Comparison of ENCODE assay signal across 1 cellular context in the genomic region with DNA sequence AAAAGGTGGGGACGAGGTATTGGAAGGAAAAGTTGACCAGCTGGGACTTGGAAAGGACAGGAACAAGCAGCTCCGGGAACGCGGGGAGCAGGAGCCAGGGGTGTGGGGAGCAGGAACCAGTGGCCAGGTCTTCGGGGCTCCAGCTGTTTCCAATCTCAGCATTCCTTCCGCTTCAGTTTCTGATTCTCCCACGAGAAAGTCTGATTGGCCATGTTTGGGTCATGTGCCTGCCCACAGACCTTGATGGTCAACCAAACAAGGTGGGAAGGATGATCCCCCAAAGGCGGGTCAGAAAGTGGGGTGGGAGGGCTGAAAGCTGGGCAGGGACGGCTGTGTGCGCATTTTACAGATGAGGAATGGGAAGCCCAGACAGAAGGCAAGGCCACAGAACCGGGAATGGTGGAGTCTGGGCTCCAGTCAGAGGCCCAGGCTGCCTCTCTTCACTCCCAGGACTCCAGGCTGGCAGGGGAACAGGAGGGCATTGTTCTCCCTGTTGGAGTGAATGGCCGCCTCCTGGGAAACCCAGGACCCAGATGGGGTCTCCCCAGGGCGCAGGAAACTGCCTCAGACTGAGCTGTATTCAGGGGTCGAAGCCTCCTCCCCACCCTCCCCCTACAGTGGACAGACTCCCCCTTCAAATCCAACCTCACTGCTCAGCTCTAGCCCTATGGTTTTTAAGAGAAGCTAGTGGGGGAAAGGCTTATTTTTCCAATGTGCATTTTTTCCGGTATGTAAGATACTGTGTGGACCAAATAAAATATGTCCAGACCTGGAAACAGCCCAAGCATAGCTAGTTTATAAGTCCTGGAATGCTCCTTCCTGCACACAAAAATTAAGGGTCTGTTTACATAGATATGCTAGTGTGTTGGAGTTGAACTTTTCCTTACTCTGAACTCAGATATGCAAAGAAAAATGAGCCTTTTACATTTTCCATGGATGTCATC.
A peak's percentile ranks its signal among the peaks of the same experiment; 100 is the strongest.
TF ChIP-seq lines count a peak whose summit lies in the region.

No MANE protein-coding gene starts in this region.

TF ChIP-seq in HepG2, 621 proteins besides CTCF, POLR2A, EP300 and RAD21 (continued from another document and continues in another):
- TF ChIP-seq, protein P1, sequence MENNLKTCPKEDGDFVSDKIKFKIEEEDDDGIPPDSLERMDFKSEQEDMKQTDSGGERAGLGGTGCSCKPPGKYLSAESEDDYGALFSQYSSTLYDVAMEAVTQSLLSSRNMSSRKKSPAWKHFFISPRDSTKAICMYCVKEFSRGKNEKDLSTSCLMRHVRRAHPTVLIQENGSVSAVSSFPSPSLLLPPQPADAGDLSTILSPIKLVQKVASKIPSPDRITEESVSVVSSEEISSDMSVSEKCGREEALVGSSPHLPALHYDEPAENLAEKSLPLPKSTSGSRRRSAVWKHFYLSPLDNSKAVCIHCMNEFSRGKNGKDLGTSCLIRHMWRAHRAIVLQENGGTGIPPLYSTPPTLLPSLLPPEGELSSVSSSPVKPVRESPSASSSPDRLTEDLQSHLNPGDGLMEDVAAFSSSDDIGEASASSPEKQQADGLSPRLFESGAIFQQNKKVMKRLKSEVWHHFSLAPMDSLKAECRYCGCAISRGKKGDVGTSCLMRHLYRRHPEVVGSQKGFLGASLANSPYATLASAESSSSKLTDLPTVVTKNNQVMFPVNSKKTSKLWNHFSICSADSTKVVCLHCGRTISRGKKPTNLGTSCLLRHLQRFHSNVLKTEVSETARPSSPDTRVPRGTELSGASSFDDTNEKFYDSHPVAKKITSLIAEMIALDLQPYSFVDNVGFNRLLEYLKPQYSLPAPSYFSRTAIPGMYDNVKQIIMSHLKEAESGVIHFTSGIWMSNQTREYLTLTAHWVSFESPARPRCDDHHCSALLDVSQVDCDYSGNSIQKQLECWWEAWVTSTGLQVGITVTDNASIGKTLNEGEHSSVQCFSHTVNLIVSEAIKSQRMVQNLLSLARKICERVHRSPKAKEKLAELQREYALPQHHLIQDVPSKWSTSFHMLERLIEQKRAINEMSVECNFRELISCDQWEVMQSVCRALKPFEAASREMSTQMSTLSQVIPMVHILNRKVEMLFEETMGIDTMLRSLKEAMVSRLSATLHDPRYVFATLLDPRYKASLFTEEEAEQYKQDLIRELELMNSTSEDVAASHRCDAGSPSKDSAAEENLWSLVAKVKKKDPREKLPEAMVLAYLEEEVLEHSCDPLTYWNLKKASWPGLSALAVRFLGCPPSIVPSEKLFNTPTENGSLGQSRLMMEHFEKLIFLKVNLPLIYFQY (CRISPR knock-in tag; IDR thresholded peaks at IDR 0.05; ENCODE audit: borderline replicate concordance), result no peak
- TF ChIP-seq, protein P2, sequence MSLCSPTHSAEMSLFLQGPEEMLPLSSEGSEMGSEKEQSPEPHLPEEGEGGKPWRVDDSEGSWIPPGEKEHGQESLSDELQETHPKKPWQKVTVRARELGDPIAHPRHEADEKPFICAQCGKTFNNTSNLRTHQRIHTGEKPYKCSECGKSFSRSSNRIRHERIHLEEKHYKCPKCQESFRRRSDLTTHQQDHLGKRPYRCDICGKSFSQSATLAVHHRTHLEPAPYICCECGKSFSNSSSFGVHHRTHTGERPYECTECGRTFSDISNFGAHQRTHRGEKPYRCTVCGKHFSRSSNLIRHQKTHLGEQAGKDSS (CRISPR knock-in tag; IDR thresholded peaks at IDR 0.05; ENCODE audit: borderline replicate concordance, low read depth), result no peak
- TF ChIP-seq ZNF124 (CRISPR knock-in tag; IDR thresholded peaks at IDR 0.05) (no peak), WIZ (CRISPR knock-in tag; IDR thresholded peaks at IDR 0.05) (no peak), SOX13 (IDR thresholded peaks at IDR 0.05) (no peak), SOX13 (CRISPR knock-in tag; conservative IDR thresholded peaks at IDR 0.05 in 1 of 2, IDR thresholded peaks at IDR 0.05 in 1 of 2) (no peak; a peak in 1 of 4 replicates), ZNF841 (CRISPR knock-in tag; IDR thresholded peaks at IDR 0.05; ENCODE audit: borderline replicate concordance) (no peak), ZNF747 (CRISPR knock-in tag; IDR thresholded peaks at IDR 0.05; ENCODE audit: borderline replicate concordance) (no peak; the same call in 1 of the 2 replicates), ETV5 (CRISPR knock-in tag; IDR thresholded peaks at IDR 0.05; ENCODE audit: borderline replicate concordance) (no peak), SKI (IDR thresholded peaks at IDR 0.05; ENCODE audit: partially characterized antibody) (no peak), CHD4 (IDR thresholded peaks at IDR 0.05; ENCODE audit: borderline replicate concordance, low read length) (no peak), GABPB1 (CRISPR knock-in tag; IDR thresholded peaks at IDR 0.05) (no peak), BRD4 (CRISPR knock-in tag; IDR thresholded peaks at IDR 0.05) (no peak), NCOR1 (IDR thresholded peaks at IDR 0.05; ENCODE audit: borderline replicate concordance, low read length) (no peak), STAT5B (CRISPR knock-in tag; IDR thresholded peaks at IDR 0.05) (no peak), ZNF136 (CRISPR knock-in tag; IDR thresholded peaks at IDR 0.05; ENCODE audit: low read depth) (0 out of 2 replicates have a peak, but pooled peaks have one; percentile 52), ZNF598 (CRISPR knock-in tag; IDR thresholded peaks at IDR 0.05; ENCODE audit: borderline replicate concordance) (no peak), RXRA (CRISPR knock-in tag; IDR thresholded peaks at IDR 0.05) (peak; percentile 46; the same call in 1 of the 2 replicates), KDM4B (CRISPR knock-in tag; IDR thresholded peaks at IDR 0.05) (no peak), NFE2 (CRISPR knock-in tag; IDR thresholded peaks at IDR 0.05) (no peak), FOXA1 (IDR thresholded peaks at IDR 0.05) (no peak), FOXA1 (CRISPR knock-in tag; IDR thresholded peaks at IDR 0.05) (no peak), HNRNPL (IDR thresholded peaks at IDR 0.05; ENCODE audit: low read depth, low read length) (peak; percentile 45; the same call in 1 of the 2 replicates), MZF1 (CRISPR knock-in tag; IDR thresholded peaks at IDR 0.05; ENCODE audit: borderline replicate concordance) (no peak), GLI4 (CRISPR knock-in tag; IDR thresholded peaks at IDR 0.05; ENCODE audit: borderline replicate concordance) (no peak), MAFF (IDR thresholded peaks at IDR 0.05; ENCODE audit: low read depth, low read length) (no peak), ZNF672 (CRISPR knock-in tag; IDR thresholded peaks at IDR 0.05) (no peak), REXO4 (CRISPR knock-in tag; IDR thresholded peaks at IDR 0.05; ENCODE audit: borderline replicate concordance) (no peak), ZNF75D (CRISPR knock-in tag; IDR thresholded peaks at IDR 0.05; ENCODE audit: borderline replicate concordance) (no peak), CCAR2 (optimal IDR thresholded peaks at IDR 0.05; ENCODE audit: low read depth, low read length) (no peak), CREB1 (IDR thresholded peaks at IDR 0.05) (no peak), CREB1 (CRISPR knock-in tag; IDR thresholded peaks at IDR 0.05) (no peak), PHB2 (IDR thresholded peaks at IDR 0.05; ENCODE audit: partially characterized antibody) (no peak), YEATS4 (CRISPR knock-in tag; IDR thresholded peaks at IDR 0.05; ENCODE audit: borderline replicate concordance) (no peak)
- TF ChIP-seq, protein P3, sequence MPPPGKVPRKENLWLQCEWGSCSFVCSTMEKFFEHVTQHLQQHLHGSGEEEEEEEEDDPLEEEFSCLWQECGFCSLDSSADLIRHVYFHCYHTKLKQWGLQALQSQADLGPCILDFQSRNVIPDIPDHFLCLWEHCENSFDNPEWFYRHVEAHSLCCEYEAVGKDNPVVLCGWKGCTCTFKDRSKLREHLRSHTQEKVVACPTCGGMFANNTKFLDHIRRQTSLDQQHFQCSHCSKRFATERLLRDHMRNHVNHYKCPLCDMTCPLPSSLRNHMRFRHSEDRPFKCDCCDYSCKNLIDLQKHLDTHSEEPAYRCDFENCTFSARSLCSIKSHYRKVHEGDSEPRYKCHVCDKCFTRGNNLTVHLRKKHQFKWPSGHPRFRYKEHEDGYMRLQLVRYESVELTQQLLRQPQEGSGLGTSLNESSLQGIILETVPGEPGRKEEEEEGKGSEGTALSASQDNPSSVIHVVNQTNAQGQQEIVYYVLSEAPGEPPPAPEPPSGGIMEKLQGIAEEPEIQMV (CRISPR knock-in tag; IDR thresholded peaks at IDR 0.05; ENCODE audit: low read depth), result no peak
- TF ChIP-seq, protein P4, sequence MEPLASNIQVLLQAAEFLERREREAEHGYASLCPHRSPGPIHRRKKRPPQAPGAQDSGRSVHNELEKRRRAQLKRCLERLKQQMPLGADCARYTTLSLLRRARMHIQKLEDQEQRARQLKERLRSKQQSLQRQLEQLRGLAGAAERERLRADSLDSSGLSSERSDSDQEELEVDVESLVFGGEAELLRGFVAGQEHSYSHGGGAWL (CRISPR knock-in tag; IDR thresholded peaks at IDR 0.05), result no peak
- TF ChIP-seq, protein P5, sequence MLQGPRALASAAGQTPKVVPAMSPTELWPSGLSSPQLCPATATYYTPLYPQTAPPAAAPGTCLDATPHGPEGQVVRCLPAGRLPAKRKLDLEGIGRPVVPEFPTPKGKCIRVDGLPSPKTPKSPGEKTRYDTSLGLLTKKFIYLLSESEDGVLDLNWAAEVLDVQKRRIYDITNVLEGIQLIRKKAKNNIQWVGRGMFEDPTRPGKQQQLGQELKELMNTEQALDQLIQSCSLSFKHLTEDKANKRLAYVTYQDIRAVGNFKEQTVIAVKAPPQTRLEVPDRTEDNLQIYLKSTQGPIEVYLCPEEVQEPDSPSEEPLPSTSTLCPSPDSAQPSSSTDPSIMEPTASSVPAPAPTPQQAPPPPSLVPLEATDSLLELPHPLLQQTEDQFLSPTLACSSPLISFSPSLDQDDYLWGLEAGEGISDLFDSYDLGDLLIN (CRISPR knock-in tag; IDR thresholded peaks at IDR 0.05; ENCODE audit: borderline replicate concordance), result no peak
- TF ChIP-seq, protein P6, sequence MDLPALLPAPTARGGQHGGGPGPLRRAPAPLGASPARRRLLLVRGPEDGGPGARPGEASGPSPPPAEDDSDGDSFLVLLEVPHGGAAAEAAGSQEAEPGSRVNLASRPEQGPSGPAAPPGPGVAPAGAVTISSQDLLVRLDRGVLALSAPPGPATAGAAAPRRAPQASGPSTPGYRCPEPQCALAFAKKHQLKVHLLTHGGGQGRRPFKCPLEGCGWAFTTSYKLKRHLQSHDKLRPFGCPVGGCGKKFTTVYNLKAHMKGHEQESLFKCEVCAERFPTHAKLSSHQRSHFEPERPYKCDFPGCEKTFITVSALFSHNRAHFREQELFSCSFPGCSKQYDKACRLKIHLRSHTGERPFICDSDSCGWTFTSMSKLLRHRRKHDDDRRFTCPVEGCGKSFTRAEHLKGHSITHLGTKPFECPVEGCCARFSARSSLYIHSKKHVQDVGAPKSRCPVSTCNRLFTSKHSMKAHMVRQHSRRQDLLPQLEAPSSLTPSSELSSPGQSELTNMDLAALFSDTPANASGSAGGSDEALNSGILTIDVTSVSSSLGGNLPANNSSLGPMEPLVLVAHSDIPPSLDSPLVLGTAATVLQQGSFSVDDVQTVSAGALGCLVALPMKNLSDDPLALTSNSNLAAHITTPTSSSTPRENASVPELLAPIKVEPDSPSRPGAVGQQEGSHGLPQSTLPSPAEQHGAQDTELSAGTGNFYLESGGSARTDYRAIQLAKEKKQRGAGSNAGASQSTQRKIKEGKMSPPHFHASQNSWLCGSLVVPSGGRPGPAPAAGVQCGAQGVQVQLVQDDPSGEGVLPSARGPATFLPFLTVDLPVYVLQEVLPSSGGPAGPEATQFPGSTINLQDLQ (CRISPR knock-in tag; IDR thresholded peaks at IDR 0.05), result no peak
- TF ChIP-seq, protein P7, sequence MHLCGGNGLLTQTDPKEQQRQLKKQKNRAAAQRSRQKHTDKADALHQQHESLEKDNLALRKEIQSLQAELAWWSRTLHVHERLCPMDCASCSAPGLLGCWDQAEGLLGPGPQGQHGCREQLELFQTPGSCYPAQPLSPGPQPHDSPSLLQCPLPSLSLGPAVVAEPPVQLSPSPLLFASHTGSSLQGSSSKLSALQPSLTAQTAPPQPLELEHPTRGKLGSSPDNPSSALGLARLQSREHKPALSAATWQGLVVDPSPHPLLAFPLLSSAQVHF (CRISPR knock-in tag; IDR thresholded peaks at IDR 0.05), result no peak
- TF ChIP-seq, protein P8, sequence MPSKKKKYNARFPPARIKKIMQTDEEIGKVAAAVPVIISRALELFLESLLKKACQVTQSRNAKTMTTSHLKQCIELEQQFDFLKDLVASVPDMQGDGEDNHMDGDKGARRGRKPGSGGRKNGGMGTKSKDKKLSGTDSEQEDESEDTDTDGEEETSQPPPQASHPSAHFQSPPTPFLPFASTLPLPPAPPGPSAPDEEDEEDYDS (CRISPR knock-in tag; IDR thresholded peaks at IDR 0.05), result no peak
- TF ChIP-seq, protein P9, sequence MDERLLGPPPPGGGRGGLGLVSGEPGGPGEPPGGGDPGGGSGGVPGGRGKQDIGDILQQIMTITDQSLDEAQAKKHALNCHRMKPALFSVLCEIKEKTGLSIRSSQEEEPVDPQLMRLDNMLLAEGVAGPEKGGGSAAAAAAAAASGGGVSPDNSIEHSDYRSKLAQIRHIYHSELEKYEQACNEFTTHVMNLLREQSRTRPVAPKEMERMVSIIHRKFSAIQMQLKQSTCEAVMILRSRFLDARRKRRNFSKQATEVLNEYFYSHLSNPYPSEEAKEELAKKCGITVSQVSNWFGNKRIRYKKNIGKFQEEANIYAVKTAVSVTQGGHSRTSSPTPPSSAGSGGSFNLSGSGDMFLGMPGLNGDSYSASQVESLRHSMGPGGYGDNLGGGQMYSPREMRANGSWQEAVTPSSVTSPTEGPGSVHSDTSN (CRISPR knock-in tag; IDR thresholded peaks at IDR 0.05), result no peak
- TF ChIP-seq, protein P10, sequence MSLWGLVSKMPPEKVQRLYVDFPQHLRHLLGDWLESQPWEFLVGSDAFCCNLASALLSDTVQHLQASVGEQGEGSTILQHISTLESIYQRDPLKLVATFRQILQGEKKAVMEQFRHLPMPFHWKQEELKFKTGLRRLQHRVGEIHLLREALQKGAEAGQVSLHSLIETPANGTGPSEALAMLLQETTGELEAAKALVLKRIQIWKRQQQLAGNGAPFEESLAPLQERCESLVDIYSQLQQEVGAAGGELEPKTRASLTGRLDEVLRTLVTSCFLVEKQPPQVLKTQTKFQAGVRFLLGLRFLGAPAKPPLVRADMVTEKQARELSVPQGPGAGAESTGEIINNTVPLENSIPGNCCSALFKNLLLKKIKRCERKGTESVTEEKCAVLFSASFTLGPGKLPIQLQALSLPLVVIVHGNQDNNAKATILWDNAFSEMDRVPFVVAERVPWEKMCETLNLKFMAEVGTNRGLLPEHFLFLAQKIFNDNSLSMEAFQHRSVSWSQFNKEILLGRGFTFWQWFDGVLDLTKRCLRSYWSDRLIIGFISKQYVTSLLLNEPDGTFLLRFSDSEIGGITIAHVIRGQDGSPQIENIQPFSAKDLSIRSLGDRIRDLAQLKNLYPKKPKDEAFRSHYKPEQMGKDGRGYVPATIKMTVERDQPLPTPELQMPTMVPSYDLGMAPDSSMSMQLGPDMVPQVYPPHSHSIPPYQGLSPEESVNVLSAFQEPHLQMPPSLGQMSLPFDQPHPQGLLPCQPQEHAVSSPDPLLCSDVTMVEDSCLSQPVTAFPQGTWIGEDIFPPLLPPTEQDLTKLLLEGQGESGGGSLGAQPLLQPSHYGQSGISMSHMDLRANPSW (CRISPR knock-in tag; IDR thresholded peaks at IDR 0.05; ENCODE audit: borderline replicate concordance), result no peak
- TF ChIP-seq, protein P11, sequence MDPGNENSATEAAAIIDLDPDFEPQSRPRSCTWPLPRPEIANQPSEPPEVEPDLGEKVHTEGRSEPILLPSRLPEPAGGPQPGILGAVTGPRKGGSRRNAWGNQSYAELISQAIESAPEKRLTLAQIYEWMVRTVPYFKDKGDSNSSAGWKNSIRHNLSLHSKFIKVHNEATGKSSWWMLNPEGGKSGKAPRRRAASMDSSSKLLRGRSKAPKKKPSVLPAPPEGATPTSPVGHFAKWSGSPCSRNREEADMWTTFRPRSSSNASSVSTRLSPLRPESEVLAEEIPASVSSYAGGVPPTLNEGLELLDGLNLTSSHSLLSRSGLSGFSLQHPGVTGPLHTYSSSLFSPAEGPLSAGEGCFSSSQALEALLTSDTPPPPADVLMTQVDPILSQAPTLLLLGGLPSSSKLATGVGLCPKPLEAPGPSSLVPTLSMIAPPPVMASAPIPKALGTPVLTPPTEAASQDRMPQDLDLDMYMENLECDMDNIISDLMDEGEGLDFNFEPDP (CRISPR knock-in tag; conservative IDR thresholded peaks at IDR 0.05), result no peak
